In the genomic region with DNA sequence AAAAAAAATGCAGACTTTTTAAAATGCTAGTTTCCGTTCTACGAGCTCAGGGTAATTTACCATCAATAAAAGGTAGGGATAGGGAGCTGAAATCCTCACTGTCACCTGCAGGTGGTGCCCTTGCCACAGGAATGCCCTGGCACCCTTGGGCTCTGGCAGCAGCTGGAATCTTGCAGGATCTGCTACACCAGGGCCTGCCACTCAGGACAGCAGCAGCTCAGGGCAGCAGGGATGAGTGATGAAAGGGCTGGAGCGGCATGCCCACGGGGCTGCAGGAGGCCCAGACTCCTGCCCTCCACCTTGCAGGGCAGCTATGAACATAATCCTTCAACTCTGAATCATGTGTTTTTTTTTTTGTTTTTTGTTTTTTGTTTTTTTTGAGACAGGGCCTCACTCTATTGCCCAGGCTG, we compare ENCODE assay signal across 8 cellular contexts. TPM values are rescaled to one million over a fixed set of nuclear protein-coding genes. Genes with fewer than 3 reads are reported as not detected.
DNase-seq lines count a peak whose midpoint lies in the region; ATAC-seq and TF ChIP-seq lines count a peak whose summit lies in the region.

No MANE protein-coding gene starts in this region.

- H3K9me3 Mint-ChIP-seq in activated naive CD4-positive, alpha-beta T cell treated with anti-CD3 and anti-CD28 coated beads for 36 hours: no peaks in the 10 kb centered on the region
- peaks cover 2% of the 10 kb centered on the region for H3K9me3 Mint-ChIP-seq in glutamatergic neuron (ENCODE audit: unreplicated experiment)

- no peaks in the 10 kb centered on the region for H3K4me1 ChIP-seq in SK-N-SH (ENCODE audit: control insufficient read depth in 1 of 2, insufficient read depth in 2 of 2, low read depth in 1 of 2, low read length in 1 of 2)
- H3K4me1 ChIP-seq in uterus: no peaks in the 10 kb centered on the region

- no peak overlapping the region for H3K9ac ChIP-seq in SK-N-SH

- no peaks in the 10 kb centered on the region for H4K20me1 ChIP-seq in SK-N-SH (ENCODE audit: insufficient read depth)

- no peak overlapping the region for H3K4me2 ChIP-seq in SK-N-SH

- no peak overlapping the region for H2AFZ ChIP-seq in SK-N-SH (ENCODE audit: low read depth)

- TF ChIP-seq RAD21 in SK-N-SH (IDR thresholded peaks at IDR 0.05; ENCODE audit: low read length): peak; percentile 98

- H3K36me3 ChIP-seq in SK-N-SH (replicated peaks in 1 of 2; ENCODE audit: control insufficient read depth in 1 of 2, insufficient read depth in 2 of 2, low read length in 1 of 2): no peaks in the 10 kb centered on the region
- no peaks in the 10 kb centered on the region for H3K36me3 ChIP-seq in uterus

- ATAC-seq in GM18505 (IDR thresholded peaks at IDR 0.05; ENCODE audit: unreplicated experiment): no peak

- peak; percentile 92 for TF ChIP-seq CTCF in SK-N-SH (IDR thresholded peaks at IDR 0.05)
- TF ChIP-seq CTCF in glutamatergic neuron (IDR thresholded peaks at IDR 0.05; ENCODE audit: partially characterized antibody, unreplicated experiment): peak; percentile 89
- TF ChIP-seq CTCF in uterus (IDR thresholded peaks at IDR 0.05): peak; percentile 62 to 90 (median 80)

- H3K27me3 ChIP-seq in SK-N-SH (ENCODE audit: insufficient read depth): peaks cover 10% of the 10 kb centered on the region; the same call in 1 of the 2 replicates
- H3K27me3 ChIP-seq in uterus: no peaks in the 10 kb centered on the region

- CTCF ChIA-PET in SK-N-SH (lab: Yijun Ruan, JAX): interaction anchor here (0.6 to 6.6 kb wide), 51 partner anchors 9 to 538 kb away, joined by 3 to 142 read pairs (median 4); a partner anchor contains a TSS
- CTCF ChIA-PET in activated naive CD4-positive, alpha-beta T cell treated with anti-CD3 and anti-CD28 coated beads for 36 hours (lab: Charles Lee): interaction anchor here (0.6 to 3.2 kb wide), 47 partner anchors 9 to 355 kb away, joined by 3 to 69 read pairs (median 4); a partner anchor contains a TSS

- TF ChIP-seq POLR2A in uterus (IDR thresholded peaks at IDR 0.05): no peak
- no peak for TF ChIP-seq POLR2A in GM18505 (IDR thresholded peaks at IDR 0.05; ENCODE audit: borderline replicate concordance, extremely low read depth, insufficient read depth, insufficient read length)

- no peak overlapping the region for H3K27ac Mint-ChIP-seq in activated naive CD4-positive, alpha-beta T cell treated with anti-CD3 and anti-CD28 coated beads for 36 hours
- no peak overlapping the region for H3K27ac Mint-ChIP-seq in glutamatergic neuron (ENCODE audit: unreplicated experiment)

- H3K9me3 ChIP-seq in SK-N-SH (no peaks in the 10 kb centered on the region), uterus (no peaks in the 10 kb centered on the region)

- H3K4me3 Mint-ChIP-seq in activated naive CD4-positive, alpha-beta T cell treated with anti-CD3 and anti-CD28 coated beads for 36 hours: no peak overlapping the region
- H3K4me3 Mint-ChIP-seq in glutamatergic neuron (ENCODE audit: unreplicated experiment): no peak overlapping the region

- no peak for TF ChIP-seq EP300 in SK-N-SH (IDR thresholded peaks at IDR 0.05; ENCODE audit: borderline replicate concordance in 1 of 2, low read depth in 1 of 2, low read length in 1 of 2)

- no peaks in the 10 kb centered on the region for H3K9me2 ChIP-seq in SK-N-SH

- no peaks in the 10 kb centered on the region for H3K36me3 Mint-ChIP-seq in activated naive CD4-positive, alpha-beta T cell treated with anti-CD3 and anti-CD28 coated beads for 36 hours (ENCODE audit: low read depth)
- no peaks in the 10 kb centered on the region for H3K36me3 Mint-ChIP-seq in glutamatergic neuron (ENCODE audit: unreplicated experiment)

- no peaks in the 10 kb centered on the region for H3F3A ChIP-seq in SK-N-SH (replicated peaks; ENCODE audit: insufficient read depth)

- POLR2A ChIA-PET in SK-N-SH (lab: Yijun Ruan, JAX): interaction anchor here (1.1 kb wide), 1 partner anchor 101 kb away, joined by 5 read pairs; no protein-coding TSS in a partner anchor

- 20% methylated on average over 4 of the region's 4 CpGs for WGBS in SK-N-SH (ENCODE audit: low lambda C conversion rate)

- intact Hi-C loops in activated naive CD4-positive, alpha-beta T cell treated with anti-CD3 and anti-CD28 coated beads for 36 hours (cut with micrococcal nuclease): loop anchor here (1.0 kb wide), 3 partner anchors 101 to 456 kb away; no protein-coding TSS in a partner anchor
- intact Hi-C loops in posterior vena cava (cut with DNase I) (loop anchor here in 1 of 2 donors (2.0 kb wide), 1 partner anchor 100 kb away; no protein-coding TSS in a partner anchor), uterus (cut with DNase I; ENCODE audit: low total_unique reads) (loop anchor here (10.0 kb wide), 1 partner anchor 106 kb away; no protein-coding TSS in a partner anchor)

- H3K4me3 ChIP-seq in SK-N-SH (ENCODE audit: low read depth in 2 of 2, low read length in 1 of 2): no peak overlapping the region
- no peak overlapping the region for H3K4me3 ChIP-seq in uterus

- H3K79me2 ChIP-seq in SK-N-SH (ENCODE audit: insufficient read depth): no peaks in the 10 kb centered on the region

- no peaks in the 10 kb centered on the region for H3K4me1 Mint-ChIP-seq in activated naive CD4-positive, alpha-beta T cell treated with anti-CD3 and anti-CD28 coated beads for 36 hours (ENCODE audit: low read depth)
- H3K4me1 Mint-ChIP-seq in glutamatergic neuron (ENCODE audit: low read depth, unreplicated experiment): peaks cover 2% of the 10 kb centered on the region

- H3K27ac ChIP-seq in SK-N-SH (ENCODE audit: low read depth in 2 of 2, low read length in 1 of 2) (no peak overlapping the region), uterus (no peak overlapping the region)

- H3K27me3 Mint-ChIP-seq in activated naive CD4-positive, alpha-beta T cell treated with anti-CD3 and anti-CD28 coated beads for 36 hours (ENCODE audit: low read depth): no peaks in the 10 kb centered on the region
- no peaks in the 10 kb centered on the region for H3K27me3 Mint-ChIP-seq in glutamatergic neuron (ENCODE audit: unreplicated experiment)

- DNase-seq in GM03348 (ENCODE audit: low spot score) (peak; percentile 93), NAMALWA (ENCODE audit: low spot score) (peak; percentile 84), SK-N-SH (peak; percentile 93), glutamatergic neuron (peak; percentile 81), posterior vena cava (ENCODE audit: low spot score) (peak; percentile 92), uterus (peak; percentile 60 to 64)
- peak; percentile 84 for DNase-seq in activated naive CD4-positive, alpha-beta T cell treated with anti-CD3 and anti-CD28 coated beads for 36 hours

TF ChIP-seq in SK-N-SH, 30 proteins besides CTCF, POLR2A, EP300 and RAD21 (continues in another document):
- TF ChIP-seq MXI1 (IDR thresholded peaks at IDR 0.05; ENCODE audit: low read depth, low read length): peak; percentile 65; the same call in 1 of the 2 replicates
- no peak for TF ChIP-seq GABPA (IDR thresholded peaks at IDR 0.05; ENCODE audit: low read depth)
- TF ChIP-seq, protein P1, sequence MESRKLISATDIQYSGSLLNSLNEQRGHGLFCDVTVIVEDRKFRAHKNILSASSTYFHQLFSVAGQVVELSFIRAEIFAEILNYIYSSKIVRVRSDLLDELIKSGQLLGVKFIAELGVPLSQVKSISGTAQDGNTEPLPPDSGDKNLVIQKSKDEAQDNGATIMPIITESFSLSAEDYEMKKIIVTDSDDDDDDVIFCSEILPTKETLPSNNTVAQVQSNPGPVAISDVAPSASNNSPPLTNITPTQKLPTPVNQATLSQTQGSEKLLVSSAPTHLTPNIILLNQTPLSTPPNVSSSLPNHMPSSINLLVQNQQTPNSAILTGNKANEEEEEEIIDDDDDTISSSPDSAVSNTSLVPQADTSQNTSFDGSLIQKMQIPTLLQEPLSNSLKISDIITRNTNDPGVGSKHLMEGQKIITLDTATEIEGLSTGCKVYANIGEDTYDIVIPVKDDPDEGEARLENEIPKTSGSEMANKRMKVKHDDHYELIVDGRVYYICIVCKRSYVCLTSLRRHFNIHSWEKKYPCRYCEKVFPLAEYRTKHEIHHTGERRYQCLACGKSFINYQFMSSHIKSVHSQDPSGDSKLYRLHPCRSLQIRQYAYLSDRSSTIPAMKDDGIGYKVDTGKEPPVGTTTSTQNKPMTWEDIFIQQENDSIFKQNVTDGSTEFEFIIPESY (IDR thresholded peaks at IDR 0.05; ENCODE audit: borderline replicate concordance, low read depth): no peak
- no peak for TF ChIP-seq RFX5 (IDR thresholded peaks at IDR 0.05; ENCODE audit: low read length)
- peak; percentile 44; the same call in 1 of the 2 replicates for TF ChIP-seq GATA2 (CRISPR knock-in tag; IDR thresholded peaks at IDR 0.05)
- TF ChIP-seq, protein P2, sequence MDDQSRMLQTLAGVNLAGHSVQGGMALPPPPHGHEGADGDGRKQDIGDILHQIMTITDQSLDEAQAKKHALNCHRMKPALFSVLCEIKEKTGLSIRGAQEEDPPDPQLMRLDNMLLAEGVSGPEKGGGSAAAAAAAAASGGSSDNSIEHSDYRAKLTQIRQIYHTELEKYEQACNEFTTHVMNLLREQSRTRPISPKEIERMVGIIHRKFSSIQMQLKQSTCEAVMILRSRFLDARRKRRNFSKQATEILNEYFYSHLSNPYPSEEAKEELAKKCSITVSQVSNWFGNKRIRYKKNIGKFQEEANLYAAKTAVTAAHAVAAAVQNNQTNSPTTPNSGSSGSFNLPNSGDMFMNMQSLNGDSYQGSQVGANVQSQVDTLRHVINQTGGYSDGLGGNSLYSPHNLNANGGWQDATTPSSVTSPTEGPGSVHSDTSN (IDR thresholded peaks at IDR 0.05): peak; percentile 73
- TF ChIP-seq CHD2 (IDR thresholded peaks at IDR 0.05; ENCODE audit: low read length, partially characterized antibody): peak; percentile 32
- TF ChIP-seq RCOR1 (IDR thresholded peaks at IDR 0.05; ENCODE audit: low read length): peak; percentile 80; the same call in 1 of the 2 replicates

RNA-seq across cellular contexts. Expression of a gene that starts 54.0 kb away (rescaled TPM):
- 1.6 and 2.2 TPM in 2 replicates for polyA plus RNA-seq in SK-N-SH (2012; rRNA removed)
- 1.6 and 1.9 TPM in 2 replicates for polyA plus RNA-seq in SK-N-SH (2012; cell fraction: cytosol; rRNA removed)
- 2.8 and 3.1 TPM in 2 replicates for polyA plus RNA-seq in SK-N-SH (2012; cell fraction: nucleus; rRNA removed)
- 1 to 10 TPM in 1 of 2 experiments, under 1 TPM in 1; 0.74 to 1.1 TPM for total RNA-seq in activated naive CD4-positive, alpha-beta T cell treated with anti-CD3 and anti-CD28 coated beads for 36 hours
- 8.0 TPM for total RNA-seq in glutamatergic neuron (ENCODE audit: unreplicated experiment)
- total RNA-seq in posterior vena cava: 1 to 10 TPM; 3.2 to 6.1 TPM
- total RNA-seq in uterus: 10 to 100 TPM in 1 of 4 donors, 1 to 10 TPM in 2, under 1 TPM in 1; 0.88 to 11.1 (median 3.2) TPM
